ENCODE assay signal across 1 cellular context in genomic region chr3:177345049-177345972, GRCh38.
TF ChIP-seq lines count a peak whose summit lies in the region.

No MANE protein-coding gene starts in this region.

TF ChIP-seq in HepG2, 621 proteins besides CTCF, POLR2A, EP300 and RAD21 (continued from another document and continues in another):
- TF ChIP-seq KLF16 (CRISPR knock-in tag; IDR thresholded peaks at IDR 0.05) (no peak), ZNF343 (CRISPR knock-in tag; IDR thresholded peaks at IDR 0.05) (no peak), ZSCAN5A (CRISPR knock-in tag; IDR thresholded peaks at IDR 0.05; ENCODE audit: borderline replicate concordance) (no peak), ELF1 (CRISPR knock-in tag; IDR thresholded peaks at IDR 0.05) (peak; percentile 50; the same call in 1 of the 2 replicates), HIVEP1 (CRISPR knock-in tag; IDR thresholded peaks at IDR 0.05) (no peak), RXRB (CRISPR knock-in tag; IDR thresholded peaks at IDR 0.05; ENCODE audit: borderline replicate concordance) (peak; percentile 42; the same call in 1 of the 2 replicates), GMEB2 (CRISPR knock-in tag; IDR thresholded peaks at IDR 0.05; ENCODE audit: low read depth) (no peak), NR1H2 (CRISPR knock-in tag; IDR thresholded peaks at IDR 0.05; ENCODE audit: borderline replicate concordance, low read depth) (no peak), ZMYM4 (CRISPR knock-in tag; IDR thresholded peaks at IDR 0.05) (0 out of 2 replicates have a peak, but pooled peaks have one; percentile 22), MAFK (conservative IDR thresholded peaks at IDR 0.05 in 1 of 2, IDR thresholded peaks at IDR 0.05 in 1 of 2; ENCODE audit: low read length in 2 of 2) (peak in 1 of 2 experiments; percentile 49; a peak in 2 of 4 replicates), ZFX (CRISPR knock-in tag; IDR thresholded peaks at IDR 0.05; ENCODE audit: low read depth) (peak; percentile 78), ASH2L (IDR thresholded peaks at IDR 0.05; ENCODE audit: insufficient read length, low read depth, low read length) (peak; percentile 49), RFX5 (IDR thresholded peaks at IDR 0.05; ENCODE audit: low read depth, low read length) (no peak), FOXO1 (CRISPR knock-in tag; IDR thresholded peaks at IDR 0.05) (peak; percentile 14; the same call in 1 of the 2 replicates), ZNF331 (CRISPR knock-in tag; IDR thresholded peaks at IDR 0.05) (no peak), RXRA (CRISPR knock-in tag; IDR thresholded peaks at IDR 0.05) (peak; percentile 28; the same call in 1 of the 2 replicates), ZNF281 (CRISPR knock-in tag; IDR thresholded peaks at IDR 0.05; ENCODE audit: borderline replicate concordance) (peak; percentile 96), FOSL1 (CRISPR knock-in tag; IDR thresholded peaks at IDR 0.05; ENCODE audit: borderline replicate concordance) (peak; percentile 87), HDAC2 (CRISPR knock-in tag; IDR thresholded peaks at IDR 0.05) (peak; percentile 66; the same call in 1 of the 2 replicates), MED1 (CRISPR knock-in tag; IDR thresholded peaks at IDR 0.05) (peak; percentile 67), TEAD3 (CRISPR knock-in tag; optimal IDR thresholded peaks at IDR 0.05; ENCODE audit: borderline replicate concordance) (peak; percentile 92), ZBTB33 (CRISPR knock-in tag; IDR thresholded peaks at IDR 0.05) (peak; percentile 81), SRSF1 (optimal IDR thresholded peaks at IDR 0.05; ENCODE audit: low read depth, low read length) (no peak), IRX3 (CRISPR knock-in tag; IDR thresholded peaks at IDR 0.05; ENCODE audit: borderline replicate concordance, low read depth) (no peak), NR2C2 (CRISPR knock-in tag; IDR thresholded peaks at IDR 0.05; ENCODE audit: borderline replicate concordance) (no peak), MBD4 (IDR thresholded peaks at IDR 0.05; ENCODE audit: borderline replicate concordance, low read length) (no peak), GLI4 (CRISPR knock-in tag; IDR thresholded peaks at IDR 0.05; ENCODE audit: borderline replicate concordance) (no peak), ZNF589 (CRISPR knock-in tag; conservative IDR thresholded peaks at IDR 0.05) (no peak), ARID3A (IDR thresholded peaks at IDR 0.05; ENCODE audit: low read depth, low read length) (peak; percentile 68; the same call in 1 of the 2 replicates), ZKSCAN8 (CRISPR knock-in tag; IDR thresholded peaks at IDR 0.05; ENCODE audit: borderline replicate concordance) (peak; percentile 64; the same call in 1 of the 2 replicates), GATAD1 (CRISPR knock-in tag; IDR thresholded peaks at IDR 0.05) (0 out of 2 replicates have a peak, but pooled peaks have one; percentile 18), ERF (CRISPR knock-in tag; IDR thresholded peaks at IDR 0.05) (peak; percentile 72), ZNF691 (CRISPR knock-in tag; IDR thresholded peaks at IDR 0.05; ENCODE audit: borderline replicate concordance, low read depth) (0 out of 2 replicates have a peak, but pooled peaks have one; percentile 53), RARA (CRISPR knock-in tag; IDR thresholded peaks at IDR 0.05) (peak; percentile 50)
- TF ChIP-seq, protein P1, sequence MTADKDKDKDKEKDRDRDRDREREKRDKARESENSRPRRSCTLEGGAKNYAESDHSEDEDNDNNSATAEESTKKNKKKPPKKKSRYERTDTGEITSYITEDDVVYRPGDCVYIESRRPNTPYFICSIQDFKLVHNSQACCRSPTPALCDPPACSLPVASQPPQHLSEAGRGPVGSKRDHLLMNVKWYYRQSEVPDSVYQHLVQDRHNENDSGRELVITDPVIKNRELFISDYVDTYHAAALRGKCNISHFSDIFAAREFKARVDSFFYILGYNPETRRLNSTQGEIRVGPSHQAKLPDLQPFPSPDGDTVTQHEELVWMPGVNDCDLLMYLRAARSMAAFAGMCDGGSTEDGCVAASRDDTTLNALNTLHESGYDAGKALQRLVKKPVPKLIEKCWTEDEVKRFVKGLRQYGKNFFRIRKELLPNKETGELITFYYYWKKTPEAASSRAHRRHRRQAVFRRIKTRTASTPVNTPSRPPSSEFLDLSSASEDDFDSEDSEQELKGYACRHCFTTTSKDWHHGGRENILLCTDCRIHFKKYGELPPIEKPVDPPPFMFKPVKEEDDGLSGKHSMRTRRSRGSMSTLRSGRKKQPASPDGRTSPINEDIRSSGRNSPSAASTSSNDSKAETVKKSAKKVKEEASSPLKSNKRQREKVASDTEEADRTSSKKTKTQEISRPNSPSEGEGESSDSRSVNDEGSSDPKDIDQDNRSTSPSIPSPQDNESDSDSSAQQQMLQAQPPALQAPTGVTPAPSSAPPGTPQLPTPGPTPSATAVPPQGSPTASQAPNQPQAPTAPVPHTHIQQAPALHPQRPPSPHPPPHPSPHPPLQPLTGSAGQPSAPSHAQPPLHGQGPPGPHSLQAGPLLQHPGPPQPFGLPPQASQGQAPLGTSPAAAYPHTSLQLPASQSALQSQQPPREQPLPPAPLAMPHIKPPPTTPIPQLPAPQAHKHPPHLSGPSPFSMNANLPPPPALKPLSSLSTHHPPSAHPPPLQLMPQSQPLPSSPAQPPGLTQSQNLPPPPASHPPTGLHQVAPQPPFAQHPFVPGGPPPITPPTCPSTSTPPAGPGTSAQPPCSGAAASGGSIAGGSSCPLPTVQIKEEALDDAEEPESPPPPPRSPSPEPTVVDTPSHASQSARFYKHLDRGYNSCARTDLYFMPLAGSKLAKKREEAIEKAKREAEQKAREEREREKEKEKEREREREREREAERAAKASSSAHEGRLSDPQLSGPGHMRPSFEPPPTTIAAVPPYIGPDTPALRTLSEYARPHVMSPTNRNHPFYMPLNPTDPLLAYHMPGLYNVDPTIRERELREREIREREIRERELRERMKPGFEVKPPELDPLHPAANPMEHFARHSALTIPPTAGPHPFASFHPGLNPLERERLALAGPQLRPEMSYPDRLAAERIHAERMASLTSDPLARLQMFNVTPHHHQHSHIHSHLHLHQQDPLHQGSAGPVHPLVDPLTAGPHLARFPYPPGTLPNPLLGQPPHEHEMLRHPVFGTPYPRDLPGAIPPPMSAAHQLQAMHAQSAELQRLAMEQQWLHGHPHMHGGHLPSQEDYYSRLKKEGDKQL (CRISPR knock-in tag; IDR thresholded peaks at IDR 0.05; ENCODE audit: low read depth), result peak; percentile 44; the same call in 1 of the 2 replicates
- TF ChIP-seq, protein P2, sequence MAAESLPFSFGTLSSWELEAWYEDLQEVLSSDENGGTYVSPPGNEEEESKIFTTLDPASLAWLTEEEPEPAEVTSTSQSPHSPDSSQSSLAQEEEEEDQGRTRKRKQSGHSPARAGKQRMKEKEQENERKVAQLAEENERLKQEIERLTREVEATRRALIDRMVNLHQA (CRISPR knock-in tag; IDR thresholded peaks at IDR 0.05), result no peak
- TF ChIP-seq, protein P3, sequence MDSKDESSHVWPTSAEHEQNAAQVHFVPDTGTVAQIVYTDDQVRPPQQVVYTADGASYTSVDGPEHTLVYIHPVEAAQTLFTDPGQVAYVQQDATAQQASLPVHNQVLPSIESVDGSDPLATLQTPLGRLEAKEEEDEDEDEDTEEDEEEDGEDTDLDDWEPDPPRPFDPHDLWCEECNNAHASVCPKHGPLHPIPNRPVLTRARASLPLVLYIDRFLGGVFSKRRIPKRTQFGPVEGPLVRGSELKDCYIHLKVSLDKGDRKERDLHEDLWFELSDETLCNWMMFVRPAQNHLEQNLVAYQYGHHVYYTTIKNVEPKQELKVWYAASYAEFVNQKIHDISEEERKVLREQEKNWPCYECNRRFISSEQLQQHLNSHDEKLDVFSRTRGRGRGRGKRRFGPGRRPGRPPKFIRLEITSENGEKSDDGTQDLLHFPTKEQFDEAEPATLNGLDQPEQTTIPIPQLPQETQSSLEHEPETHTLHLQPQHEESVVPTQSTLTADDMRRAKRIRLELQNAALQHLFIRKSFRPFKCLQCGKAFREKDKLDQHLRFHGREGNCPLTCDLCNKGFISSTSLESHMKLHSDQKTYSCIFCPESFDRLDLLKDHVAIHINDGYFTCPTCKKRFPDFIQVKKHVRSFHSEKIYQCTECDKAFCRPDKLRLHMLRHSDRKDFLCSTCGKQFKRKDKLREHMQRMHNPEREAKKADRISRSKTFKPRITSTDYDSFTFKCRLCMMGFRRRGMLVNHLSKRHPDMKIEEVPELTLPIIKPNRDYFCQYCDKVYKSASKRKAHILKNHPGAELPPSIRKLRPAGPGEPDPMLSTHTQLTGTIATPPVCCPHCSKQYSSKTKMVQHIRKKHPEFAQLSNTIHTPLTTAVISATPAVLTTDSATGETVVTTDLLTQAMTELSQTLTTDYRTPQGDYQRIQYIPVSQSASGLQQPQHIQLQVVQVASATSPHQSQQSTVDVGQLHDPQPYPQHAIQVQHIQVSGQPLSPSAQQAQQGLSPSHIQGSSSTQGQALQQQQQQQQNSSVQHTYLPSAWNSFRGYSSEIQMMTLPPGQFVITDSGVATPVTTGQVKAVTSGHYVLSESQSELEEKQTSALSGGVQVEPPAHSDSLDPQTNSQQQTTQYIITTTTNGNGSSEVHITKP (CRISPR knock-in tag; IDR thresholded peaks at IDR 0.05; ENCODE audit: low read depth), result 0 out of 2 replicates have a peak, but pooled peaks have one; percentile 46
